Comparison of ENCODE assay signal across 33 cellular contexts in the genomic region with DNA sequence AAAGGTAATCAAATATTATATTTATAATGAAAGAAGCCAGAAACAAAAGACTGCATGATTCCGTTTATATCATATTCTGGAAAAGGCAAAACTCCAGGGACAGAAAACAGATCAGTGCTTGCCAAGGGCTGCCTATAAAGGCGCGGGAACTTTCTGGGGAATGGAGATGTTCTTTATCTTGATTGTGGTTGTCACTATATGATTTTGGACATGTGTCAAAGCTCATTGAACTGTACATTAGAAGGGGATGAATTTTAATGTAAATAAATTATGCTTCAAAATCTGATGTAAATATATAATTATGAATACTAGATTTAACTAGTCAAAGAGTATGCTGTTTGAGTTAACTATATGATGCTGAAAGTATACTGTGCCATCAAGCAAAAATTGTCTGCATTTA.
"Had no signal": no experiment of that assay in that cellular context is flagged by ENCODE, and none has a peak within 500 bp of the region (broad histone marks: within the 10 kb centered on the region; RNA-seq: fewer than 3 reads in every experiment).

No MANE protein-coding gene starts in this region.

- H3K27ac Mint-ChIP-seq: activated B cell treated with CpG ODN at 0.5 μM for 24 hours; activated naive CD4-positive, alpha-beta T cell treated with anti-CD3 and anti-CD28 coated beads for 36 hours had no signal

- H3K4me2 ChIP-seq: PC-9 had no signal

- H3K9me3 Mint-ChIP-seq: activated B cell treated with CpG ODN at 0.5 μM for 24 hours; activated CD8-positive, alpha-beta T cell treated with anti-CD3 and anti-CD28 coated beads for 36 hours; activated naive CD4-positive, alpha-beta T cell treated with anti-CD3 and anti-CD28 coated beads for 36 hours; activated naive CD4-positive, alpha-beta T cell treated with anti-CD3 and anti-CD28 coated beads, Interleukin-2, amount 50 U/mL, for 72 hours; activated T-helper 1 cell treated with anti-CD3 and anti-CD28 coated beads, Interleukin-12 subunit alpha, Interleukin-12 subunit beta, Interleukin-2, Interleukin-4 antibody, amounts not matched to agents 30 ng/mL and 10 ng/mL and 1 ng/mL, durations not matched to agents 14 hours and 24 hours and 36 hours had no signal

- H2AFZ ChIP-seq: PC-9 had no signal

- H3K27ac ChIP-seq: brain microvascular endothelial cell, PC-9, RWPE1, VCaP had no signal

- H3K36me3 ChIP-seq: brain microvascular endothelial cell, MG63 had no signal

- H3K4me3 Mint-ChIP-seq: activated B cell treated with CpG ODN at 0.5 μM for 24 hours; activated naive CD4-positive, alpha-beta T cell treated with anti-CD3 and anti-CD28 coated beads for 36 hours had no signal

- DNase-seq: activated B cell treated with CpG ODN at 0.5 μM for 24 hours; activated CD4-positive, alpha-beta T cell treated with anti-CD3 and anti-CD28 coated beads for 4 hours; activated CD4-positive, alpha-beta T cell treated with anti-CD3 and anti-CD28 coated beads, Interleukin-2, amount 50 U/mL, for 4 hours; activated CD4-positive, CD25-positive, alpha-beta regulatory T cell treated with anti-CD3 and anti-CD28 coated beads, Interleukin-2, amount 50 U/mL, for 72 hours; activated CD8-positive, alpha-beta T cell treated with anti-CD3 and anti-CD28 coated beads for 36 hours; activated gamma-delta T cell treated with Interleukin-2 at 50 U/mL for 16 hours; activated naive CD4-positive, alpha-beta T cell treated with anti-CD3 and anti-CD28 coated beads for 36 hours; activated T-cell treated with anti-CD3 and anti-CD28 coated beads, Interleukin-2, amount 50 U/mL, for 1 hour; amniotic stem cell; aorta; brain microvascular endothelial cell; central memory CD4-positive, alpha-beta T cell; Kasumi-1; MG63; NCI-H1048; NCI-H1105 treated with DMSO at 0.1 percent for 48 hours; NCI-H1436; NCI-H1694; NCI-H1930; NCI-H2081 treated with DMSO at 0.1 percent for 48 hours; NCI-H226; NCI-H446 treated with DMSO at 0.1 percent for 48 hours; NCI-H524; NCI-H69; NCI-H82; PC-9; SW 1271; T-helper 1 cell; T-helper 9 cell had no signal

- H3K9me3 ChIP-seq: MG63 had no signal

- H3K27me3 ChIP-seq: brain microvascular endothelial cell, MG63 had no signal

- H3K4me3 ChIP-seq: MG63, PC-9 had no signal
